ENCODE assay signal across 8 cellular contexts in the genomic region with DNA sequence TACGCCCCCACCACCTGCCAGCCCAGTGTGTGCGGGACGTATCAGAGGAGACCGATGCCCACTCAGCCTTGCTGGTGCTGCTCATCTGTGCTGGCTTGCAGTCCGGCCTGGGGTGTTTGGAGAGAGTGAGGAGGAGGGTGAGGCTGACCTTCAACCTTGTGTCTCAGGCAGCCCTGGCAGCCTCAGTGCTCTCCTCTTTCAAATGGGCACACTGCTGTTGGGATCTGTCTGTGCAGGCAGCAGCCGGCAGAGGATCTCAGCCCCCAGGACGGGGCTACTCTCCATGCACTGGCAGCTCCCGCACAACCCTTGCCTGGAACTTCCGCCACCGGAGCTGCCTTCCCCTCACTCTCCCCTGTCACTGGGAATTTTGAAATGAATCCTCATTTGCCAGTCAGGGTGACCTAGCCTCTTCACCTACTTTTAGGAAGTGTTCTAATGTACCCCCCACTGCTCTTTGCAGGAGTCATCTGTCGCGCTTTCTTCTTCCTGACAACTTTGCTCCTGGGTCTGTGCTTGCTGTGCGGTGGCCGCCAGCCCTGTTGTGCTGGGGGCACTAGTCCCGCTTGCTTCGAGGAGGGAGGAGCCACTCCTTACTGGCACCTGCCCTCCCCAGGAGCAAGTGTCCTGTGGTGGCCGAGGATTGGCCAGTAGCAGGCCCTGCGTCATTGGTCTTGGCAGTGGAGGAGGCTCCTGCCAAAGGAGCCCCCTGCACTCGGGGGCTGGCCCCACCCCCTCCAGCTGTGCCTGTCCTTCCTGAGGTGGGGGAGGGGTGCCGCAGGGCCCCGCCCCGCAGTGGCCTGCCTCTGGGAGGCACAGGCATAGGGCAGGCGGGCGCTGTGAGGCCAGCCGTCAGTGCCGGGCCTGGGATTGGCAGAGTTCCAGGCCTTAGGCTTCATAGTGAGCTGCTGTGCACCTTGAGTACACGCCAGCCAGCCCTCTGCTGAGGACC. TPM values are rescaled to one million over a fixed set of nuclear protein-coding genes. Genes with fewer than 3 reads are reported as not detected.
DNase-seq lines count a peak whose midpoint lies in the region; ATAC-seq, FAIRE-seq and TF ChIP-seq lines count a peak whose summit lies in the region.

No MANE protein-coding gene starts in this region.

- peak overlapping the region; percentile 44 for H3K27ac ChIP-seq in HEK293 (ENCODE audit: extremely low read depth, low read depth, low read length)
- peak overlapping the region; percentile 77 for H3K27ac ChIP-seq in OCI-LY7 (ENCODE audit: low read depth, low read length, poor library complexity, severe bottlenecking)
- peak overlapping the region; percentile 46 for H3K27ac ChIP-seq in duodenal mucosa (ENCODE audit: low read depth, low read length)
- peak overlapping the region; percentile 74 to 80 for H3K27ac ChIP-seq in tibial artery

- TF ChIP-seq CTCF in HEK293 (tag by site-specific recombination; IDR thresholded peaks at IDR 0.05) = no peak; the same call in 1 of the 2 replicates
- TF ChIP-seq CTCF in OCI-LY7 (conservative IDR thresholded peaks at IDR 0.05; ENCODE audit: low read length) = no peak
- no peak for TF ChIP-seq CTCF in tibial artery (IDR thresholded peaks at IDR 0.05)

- no peak for ATAC-seq in GM21447 (IDR thresholded peaks at IDR 0.05; ENCODE audit: unreplicated experiment)

- no peaks in the 10 kb centered on the region for H3K9me2 ChIP-seq in OCI-LY7 (ENCODE audit: insufficient read depth, low read length)

- CTCF ChIA-PET in HEK293 (lab: Yijun Ruan, JAX) = interaction anchor here (0.6 to 1.4 kb wide), 4 partner anchors 17 to 286 kb away, joined by 3 to 5 read pairs (median 3); no protein-coding TSS in a partner anchor
- CTCF ChIA-PET in OCI-LY7 (lab: Charles Lee; ENCODE audit: unreplicated experiment) = no interaction called here

- no peak overlapping the region for H3K4me3 ChIP-seq in HEK293 (ENCODE audit: low read depth, low read length)
- H3K4me3 ChIP-seq in OCI-LY7 (ENCODE audit: low read depth, low read length, poor library complexity, severe bottlenecking) = no peak overlapping the region
- H3K4me3 ChIP-seq in duodenal mucosa (ENCODE audit: low read depth in 1 of 2, low read length in 2 of 2) = peak overlapping the region; percentile 15 to 21
- H3K4me3 ChIP-seq in tibial artery = peak overlapping the region; percentile 25 to 39

- H4K20me1 ChIP-seq in OCI-LY7 (ENCODE audit: insufficient read depth, low read length) = peaks cover 15% of the 10 kb centered on the region; the same call in 1 of the 2 replicates

- H3K36me3 ChIP-seq in HEK293 (ENCODE audit: control insufficient read depth in 2 of 2, insufficient read depth in 1 of 2, low read length in 2 of 2) = peaks cover 0 to 33% of the 10 kb centered on the region in 2 experiments; a peak in 1 of 3 replicates
- H3K36me3 ChIP-seq in OCI-LY7 (ENCODE audit: insufficient read depth, low read length) = peaks cover 48% of the 10 kb centered on the region
- peaks cover 17 to 25% of the 10 kb centered on the region in 2 donors for H3K36me3 ChIP-seq in duodenal mucosa (ENCODE audit: control insufficient read depth in 1 of 2, insufficient read depth in 2 of 2, low read length in 2 of 2)
- H3K36me3 ChIP-seq in tibial artery = peaks cover 6 to 24% (median 24%) of the 10 kb centered on the region in 3 donors

- DNase-seq in OCI-LY7 (ENCODE audit: low spot score) (no peak), lung microvascular endothelial cell (ENCODE audit: low read depth in 2 of 2) (peak; percentile 57 to 67), tibial artery (peak; percentile 44 to 91), DMS114 treated with DMSO at 0.1 percent for 48 hours (lab: John Stamatoyannopoulos, UW; ENCODE audit: unreplicated experiment) (no peak), GM19239 (ENCODE audit: insufficient read length, low spot score) (no peak)

- intact Hi-C loops in OCI-LY7 (cut with micrococcal nuclease; ENCODE audit: unreplicated experiment) (no loop called here), tibial artery (cut with DNase I; ENCODE audit: low total_unique reads) (loop anchor here (10.0 kb wide), 1 partner anchor 57 kb away; a partner anchor contains a TSS)

- H3K79me2 ChIP-seq in OCI-LY7 (ENCODE audit: insufficient read depth, low read depth, low read length) = peaks cover 62% of the 10 kb centered on the region

- H3K9me3 ChIP-seq in HEK293 (ENCODE audit: control insufficient read depth, insufficient read depth, low read depth, low read length) = no peaks in the 10 kb centered on the region
- no peaks in the 10 kb centered on the region; the same call in 1 of the 2 replicates for H3K9me3 ChIP-seq in OCI-LY7 (ENCODE audit: low read length)
- H3K9me3 ChIP-seq in duodenal mucosa (ENCODE audit: control insufficient read depth in 1 of 2, low read length in 2 of 2) = peaks cover 0 to 2% of the 10 kb centered on the region in 2 donors
- H3K9me3 ChIP-seq in tibial artery = no peaks in the 10 kb centered on the region

- no peak for FAIRE-seq in GM19239 (lab: Jason Lieb, UNC)

- H3K4me2 ChIP-seq in OCI-LY7 (ENCODE audit: low read length) = peak overlapping the region; percentile 87; the same call in 1 of the 2 replicates

- POLR2A ChIA-PET in HEK293 (lab: Yijun Ruan, JAX) = interaction anchor here (0.8 to 1.2 kb wide), 2 partner anchors 56 to 77 kb away, joined by 5 to 9 read pairs; a partner anchor contains a TSS
- POLR2A ChIA-PET in OCI-LY7 (lab: Charles Lee) = no interaction called here

- H3K9ac ChIP-seq in duodenal mucosa (ENCODE audit: low read depth in 1 of 2, low read length in 2 of 2) = no peak overlapping the region

- no peak overlapping the region for H2AFZ ChIP-seq in OCI-LY7 (ENCODE audit: low read length)

- BruUV-seq in OCI-LY7 (replicated peaks; lab: Mats Ljungman, UMichigan) = no TSS peak

- H3K27me3 ChIP-seq in duodenal mucosa (ENCODE audit: control insufficient read depth in 1 of 2, insufficient read depth in 2 of 2, low read length in 2 of 2) (no peaks in the 10 kb centered on the region), tibial artery (no peaks in the 10 kb centered on the region)

- peaks cover 25% of the 10 kb centered on the region for H3K4me1 ChIP-seq in HEK293 (ENCODE audit: control insufficient read depth, insufficient read depth, low read length)
- peaks cover 43% of the 10 kb centered on the region for H3K4me1 ChIP-seq in OCI-LY7 (ENCODE audit: insufficient read depth, low read length, poor library complexity, severe bottlenecking)
- peaks cover 64 to 73% of the 10 kb centered on the region in 2 donors for H3K4me1 ChIP-seq in duodenal mucosa (ENCODE audit: control insufficient read depth in 1 of 2, insufficient read depth in 2 of 2, low read length in 2 of 2)
- peaks cover 27 to 71% (median 60%) of the 10 kb centered on the region in 4 donors for H3K4me1 ChIP-seq in tibial artery

TF ChIP-seq in HEK293, 187 proteins besides CTCF, POLR2A, EP300 and RAD21 (continues in another document):
- TF ChIP-seq ZNF76 (tag by site-specific recombination; IDR thresholded peaks at IDR 0.05; ENCODE audit: borderline replicate concordance, low read depth) (no peak), ZXDB (tag by site-specific recombination; IDR thresholded peaks at IDR 0.05) (peak; percentile 58; the same call in 1 of the 2 replicates), ZNF747 (tag by site-specific recombination; IDR thresholded peaks at IDR 0.05) (no peak), ZNF626 (tag by site-specific recombination; IDR thresholded peaks at IDR 0.05) (no peak), ZNF311 (tag by site-specific recombination; IDR thresholded peaks at IDR 0.05; ENCODE audit: borderline replicate concordance) (no peak), ZNF664 (tag by site-specific recombination; IDR thresholded peaks at IDR 0.05) (no peak), ZNF184 (tag by site-specific recombination; IDR thresholded peaks at IDR 0.05) (no peak)
- TF ChIP-seq, protein P1, sequence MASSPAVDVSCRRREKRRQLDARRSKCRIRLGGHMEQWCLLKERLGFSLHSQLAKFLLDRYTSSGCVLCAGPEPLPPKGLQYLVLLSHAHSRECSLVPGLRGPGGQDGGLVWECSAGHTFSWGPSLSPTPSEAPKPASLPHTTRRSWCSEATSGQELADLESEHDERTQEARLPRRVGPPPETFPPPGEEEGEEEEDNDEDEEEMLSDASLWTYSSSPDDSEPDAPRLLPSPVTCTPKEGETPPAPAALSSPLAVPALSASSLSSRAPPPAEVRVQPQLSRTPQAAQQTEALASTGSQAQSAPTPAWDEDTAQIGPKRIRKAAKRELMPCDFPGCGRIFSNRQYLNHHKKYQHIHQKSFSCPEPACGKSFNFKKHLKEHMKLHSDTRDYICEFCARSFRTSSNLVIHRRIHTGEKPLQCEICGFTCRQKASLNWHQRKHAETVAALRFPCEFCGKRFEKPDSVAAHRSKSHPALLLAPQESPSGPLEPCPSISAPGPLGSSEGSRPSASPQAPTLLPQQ (tag by site-specific recombination; IDR thresholded peaks at IDR 0.05) = peak; percentile 77; the same call in 1 of the 2 replicates
- TF ChIP-seq, protein P2, sequence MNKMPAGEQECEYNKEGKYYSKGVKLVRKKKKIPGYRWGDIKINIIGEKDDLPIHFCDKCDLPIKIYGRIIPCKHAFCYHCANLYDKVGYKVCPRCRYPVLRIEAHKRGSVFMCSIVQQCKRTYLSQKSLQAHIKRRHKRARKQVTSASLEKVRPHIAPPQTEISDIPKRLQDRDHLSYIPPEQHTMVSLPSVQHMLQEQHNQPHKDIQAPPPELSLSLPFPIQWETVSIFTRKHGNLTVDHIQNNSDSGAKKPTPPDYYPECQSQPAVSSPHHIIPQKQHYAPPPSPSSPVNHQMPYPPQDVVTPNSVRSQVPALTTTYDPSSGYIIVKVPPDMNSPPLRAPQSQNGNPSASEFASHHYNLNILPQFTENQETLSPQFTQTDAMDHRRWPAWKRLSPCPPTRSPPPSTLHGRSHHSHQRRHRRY (tag by site-specific recombination; IDR thresholded peaks at IDR 0.05) = no peak
- TF ChIP-seq, protein P3, sequence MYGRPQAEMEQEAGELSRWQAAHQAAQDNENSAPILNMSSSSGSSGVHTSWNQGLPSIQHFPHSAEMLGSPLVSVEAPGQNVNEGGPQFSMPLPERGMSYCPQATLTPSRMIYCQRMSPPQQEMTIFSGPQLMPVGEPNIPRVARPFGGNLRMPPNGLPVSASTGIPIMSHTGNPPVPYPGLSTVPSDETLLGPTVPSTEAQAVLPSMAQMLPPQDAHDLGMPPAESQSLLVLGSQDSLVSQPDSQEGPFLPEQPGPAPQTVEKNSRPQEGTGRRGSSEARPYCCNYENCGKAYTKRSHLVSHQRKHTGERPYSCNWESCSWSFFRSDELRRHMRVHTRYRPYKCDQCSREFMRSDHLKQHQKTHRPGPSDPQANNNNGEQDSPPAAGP (tag by site-specific recombination; IDR thresholded peaks at IDR 0.05) = peak; percentile 63; the same call in 1 of the 2 replicates

RNA-seq across cellular contexts. Expression of a gene that starts 53.4 kb away (rescaled TPM):
- total RNA-seq in OCI-LY7 (2014; rRNA removed; shearing (Covaris generic)) = 7.1 and 10.5 TPM in 2 replicates
- total RNA-seq in OCI-LY7 (2022) (6.4 and 8.7 TPM in 2 replicates), lung microvascular endothelial cell (0.65 and 1.2 TPM in 2 replicates)

RNA-seq across cellular contexts. Expression of a gene that starts 54.1 kb away (rescaled TPM):
- 275 and 320 TPM in 2 replicates for total RNA-seq in OCI-LY7 (2014; rRNA removed; shearing (Covaris generic))
- total RNA-seq in OCI-LY7 (2022) = 421 and 429 TPM in 2 replicates
- 231 and 292 TPM in 2 replicates for total RNA-seq in lung microvascular endothelial cell

RNA-seq across cellular contexts. Expression of a gene that starts 56.5 kb away (rescaled TPM):
- 62.8 and 73.4 TPM in 2 replicates for total RNA-seq in OCI-LY7 (2014; rRNA removed; shearing (Covaris generic))
- total RNA-seq in OCI-LY7 (2022) (126 and 156 TPM in 2 replicates), lung microvascular endothelial cell (27.0 and 37.5 TPM in 2 replicates)

Comparison
In these comparisons a context has a peak if more than half of its experiments do, and no peak if none do; other contexts are left out.
1. H3K4me3 ChIP-seq: peak in duodenal mucosa (2 of 2) and tibial artery (2 of 2); none in HEK293 (single experiment) and OCI-LY7 (single experiment).
2. DNase-seq: peak in lung microvascular endothelial cell (2 of 2) and tibial artery (2 of 2); none in OCI-LY7 (single experiment), DMS114 treated with DMSO at 0.1 percent for 48 hours (single experiment) and GM19239 (single experiment).
3. Peak in every context shown above with its lines, with median percentiles within 50 percentile points of each other: H3K27ac ChIP-seq.